In genomic region chr17:65231662-65232335, GRCh38 we compare ENCODE assay signal across 8 cellular contexts.
DNase-seq lines count a peak whose midpoint lies in the region; ATAC-seq and TF ChIP-seq lines count a peak whose summit lies in the region.

No MANE protein-coding gene starts in this region.

- no peaks in the 10 kb centered on the region for H3K27me3 Mint-ChIP-seq in CD4-positive, alpha-beta T cell

- CTCF ChIA-PET in CD4-positive, alpha-beta T cell (lab: Charles Lee), result interaction anchor here (0.6 to 2.7 kb wide), 4 partner anchors 62 to 933 kb away, joined by 3 to 14 read pairs (median 4); no protein-coding TSS in a partner anchor

- H3K27me3 ChIP-seq in CD4-positive, alpha-beta T cell (ENCODE audit: control insufficient read depth, insufficient read depth, low read length), result no peaks in the 10 kb centered on the region

- H3K9me3 ChIP-seq in CD4-positive, alpha-beta T cell (ENCODE audit: control insufficient read depth, low read length), result no peaks in the 10 kb centered on the region

- H3K4me1 Mint-ChIP-seq in CD4-positive, alpha-beta T cell (ENCODE audit: low read depth), result peaks cover 19% of the 10 kb centered on the region

- intact Hi-C loops in CD4-positive, alpha-beta T cell (cut with DNase I, micrococcal nuclease), result loop anchor here (1.0 to 5.0 kb wide), 3 partner anchors 561 to 934 kb away; no protein-coding TSS in a partner anchor

- H3K9me3 Mint-ChIP-seq in CD4-positive, alpha-beta T cell, result no peaks in the 10 kb centered on the region

- POLR2A ChIA-PET in CD4-positive, alpha-beta T cell (lab: Charles Lee), result no interaction called here

- no peak overlapping the region for H3K27ac Mint-ChIP-seq in CD4-positive, alpha-beta T cell

- peak; percentile 41 for TF ChIP-seq CTCF in CD4-positive, alpha-beta T cell (IDR thresholded peaks at IDR 0.05)

- H3K36me3 Mint-ChIP-seq in CD4-positive, alpha-beta T cell (ENCODE audit: low read depth), result no peaks in the 10 kb centered on the region

- no peak overlapping the region for H3K27ac ChIP-seq in CD4-positive, alpha-beta T cell (ENCODE audit: low read depth, low read length)

- no peak overlapping the region for H3K4me3 Mint-ChIP-seq in CD4-positive, alpha-beta T cell

- DNase-seq in CD4-positive, alpha-beta T cell, result peak in 8 of 10 experiments; percentile 5 to 37 (median 18)
- peak; percentile 71 for DNase-seq in NCI-H146 (lab: John Stamatoyannopoulos, UW)
- DNase-seq in T-helper 2 cell, result peak in 3 of 5 experiments; percentile 13 to 81 (median 15)
- DNase-seq in central memory CD4-positive, alpha-beta T cell, result peak; percentile 37
- DNase-seq in left kidney (ENCODE audit: low read depth, low spot score), result peak; percentile 87
- DNase-seq in stimulated activated CD4-positive, alpha-beta T cell treated with anti-CD3 and anti-CD28 coated beads, Interleukin-4, amount 100 ng/mL, for 48 hours (ENCODE audit: low read depth in 2 of 2), result peak; percentile 29 to 54

- no peak for ATAC-seq in CD4-positive, alpha-beta T cell (ENCODE audit: poor library complexity)
- ATAC-seq in GM19463 (IDR thresholded peaks at IDR 0.05; ENCODE audit: unreplicated experiment) (peak; percentile 34), GM18517 (IDR thresholded peaks at IDR 0.05; ENCODE audit: unreplicated experiment) (no peak)

Comparison
In these comparisons a context has a peak if more than half of its experiments do, and no peak if none do; other contexts are left out.
1. DNase-seq: peak in every context shown above with its lines; median percentile 87 in left kidney; 71 in NCI-H146; 42 in stimulated activated CD4-positive, alpha-beta T cell treated with anti-CD3 and anti-CD28 coated beads, Interleukin-4, amount 100 ng/mL, for 48 hours; 37 in central memory CD4-positive, alpha-beta T cell; 18 in CD4-positive, alpha-beta T cell; 15 in T-helper 2 cell.